In the genomic region with DNA sequence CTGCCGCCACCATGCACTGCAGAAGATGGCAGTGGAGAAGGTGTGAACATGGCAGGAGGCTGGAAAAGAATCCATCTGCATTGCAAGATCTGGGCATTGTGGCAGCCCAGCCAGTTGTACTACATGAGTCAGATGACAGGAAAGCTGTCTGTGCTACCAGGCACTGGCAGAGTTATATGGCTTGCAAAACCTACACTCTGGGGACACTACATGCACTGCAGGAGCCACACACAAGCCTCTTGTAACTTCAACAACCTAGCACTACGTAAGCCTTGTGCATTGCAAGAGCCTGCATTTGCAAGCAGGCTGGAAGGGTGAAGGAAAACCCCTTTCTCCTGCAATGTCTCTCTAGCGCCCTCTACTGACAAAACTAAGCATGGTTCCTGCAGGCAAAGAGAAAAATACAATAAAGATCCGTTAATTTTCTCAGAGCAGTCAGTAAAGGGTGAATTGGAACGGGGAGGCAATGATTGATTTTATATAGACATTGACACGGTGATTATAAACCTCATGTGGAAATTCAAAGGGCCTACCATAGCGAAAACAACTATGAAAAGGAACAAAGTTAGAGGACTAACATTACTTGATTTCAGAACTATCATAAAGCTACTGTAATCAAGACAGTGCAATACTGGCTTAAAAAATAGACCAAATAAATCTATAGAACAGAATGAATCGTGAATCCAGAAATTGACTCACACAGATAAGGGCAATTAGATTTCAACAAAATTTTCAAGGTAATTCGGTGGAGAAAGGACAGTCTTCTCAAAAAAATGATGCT, we compare ENCODE assay signal across 8 cellular contexts. TPM values are rescaled to one million over a fixed set of nuclear protein-coding genes. Genes with fewer than 3 reads are reported as not detected.
DNase-seq lines count a peak whose midpoint lies in the region; ATAC-seq, FAIRE-seq and TF ChIP-seq lines count a peak whose summit lies in the region.

No MANE protein-coding gene starts in this region.

- no peaks in the 10 kb centered on the region for H3K79me2 ChIP-seq in K562 (ENCODE audit: control insufficient read depth, insufficient read depth, low read length)

- no peaks in the 10 kb centered on the region for H3K9me1 ChIP-seq in K562 (ENCODE audit: control insufficient read depth, insufficient read depth, low read length)

- no peak overlapping the region for H3K9ac ChIP-seq in K562 (ENCODE audit: insufficient read depth in 1 of 2, low read depth in 2 of 2, low read length in 2 of 2)

- peaks cover 20% of the 10 kb centered on the region for H3K4me1 Mint-ChIP-seq in activated CD4-positive, alpha-beta T cell treated with anti-CD3 and anti-CD28 coated beads for 36 hours
- peaks cover 16% of the 10 kb centered on the region for H3K4me1 Mint-ChIP-seq in T-helper 17 cell

- H3K9me3 Mint-ChIP-seq in activated CD4-positive, alpha-beta T cell treated with anti-CD3 and anti-CD28 coated beads for 36 hours (ENCODE audit: low read depth): no peaks in the 10 kb centered on the region

- CTCF ChIA-PET in activated CD4-positive, alpha-beta T cell treated with anti-CD3 and anti-CD28 coated beads for 36 hours (lab: Charles Lee): interaction anchor here (0.6 to 3.6 kb wide), 28 partner anchors 9 to 545 kb away, joined by 3 to 19 read pairs (median 4); a partner anchor contains a TSS
- CTCF ChIA-PET in K562 (lab: Yijun Ruan, JAX; ENCODE audit: low intra/inter-chr PET ratio): no interaction called here

- H3K4me1 ChIP-seq in K562 (replicated peaks in 1 of 2; ENCODE audit: control insufficient read depth in 2 of 2, insufficient read depth in 2 of 2, low read length in 2 of 2) (no peaks in the 10 kb centered on the region), iPS DF 6.9 (ENCODE audit: control insufficient read depth, insufficient read depth, low read length) (peaks cover 2% of the 10 kb centered on the region; the same call in 1 of the 2 replicates)

- no peaks in the 10 kb centered on the region for H4K20me1 ChIP-seq in K562 (replicated peaks; ENCODE audit: control insufficient read depth, insufficient read depth, low read length)

- H3K36me3 Mint-ChIP-seq in activated CD4-positive, alpha-beta T cell treated with anti-CD3 and anti-CD28 coated beads for 36 hours (ENCODE audit: low read depth): no peaks in the 10 kb centered on the region
- H3K36me3 Mint-ChIP-seq in T-helper 17 cell (ENCODE audit: low read depth): peaks cover 6% of the 10 kb centered on the region

- no peak overlapping the region for H3K4me3 Mint-ChIP-seq in activated CD4-positive, alpha-beta T cell treated with anti-CD3 and anti-CD28 coated beads for 36 hours
- H3K4me3 Mint-ChIP-seq in T-helper 17 cell: no peak overlapping the region

- DNase-seq in activated CD4-positive, alpha-beta T cell treated with anti-CD3 and anti-CD28 coated beads for 36 hours: peak; percentile 71
- no peak for DNase-seq in activated CD4-positive, alpha-beta T cell treated with anti-CD3 and anti-CD28 coated beads for 1 hour
- DNase-seq in NCI-H1092 (lab: John Stamatoyannopoulos, UW) (peak; percentile 36), T-helper 17 cell (peak in 2 of 3 donors; percentile 22 to 36), K562 (ENCODE audit: extremely low read depth in 1 of 4, low spot score in 3 of 4) (peak; percentile 34 to 73 (median 45)), iPS DF 6.9 (ENCODE audit: low read depth, low spot score) (peak; percentile 70)
- DNase-seq in stimulated activated CD4-positive, alpha-beta T cell treated with anti-CD3 and anti-CD28 coated beads, Interleukin-12 subunit alpha, Interleukin-12 subunit beta, amount 100 ng/mL, for 48 hours (ENCODE audit: low read depth in 2 of 3, low spot score in 1 of 3): peak; percentile 19 to 66 (median 23)

- H2AFZ ChIP-seq in K562 (ENCODE audit: low read depth, low read length): no peak overlapping the region

- H3K27me3 ChIP-seq in K562 (ENCODE audit: control insufficient read depth in 2 of 2, insufficient read depth in 2 of 2, low read length in 2 of 2) (peaks cover 0 to 9% of the 10 kb centered on the region in 2 experiments; a peak in 3 of 5 replicates), iPS DF 6.9 (ENCODE audit: control insufficient read depth, insufficient read depth, low read length) (no peaks in the 10 kb centered on the region)

- FAIRE-seq in K562 (lab: Jason Lieb, UNC): peak; percentile 85

- H3K4me2 ChIP-seq in K562 (ENCODE audit: insufficient read depth, low read length): no peak overlapping the region

- POLR2A ChIA-PET in activated CD4-positive, alpha-beta T cell treated with anti-CD3 and anti-CD28 coated beads for 36 hours (lab: Charles Lee): no interaction called here
- POLR2A ChIA-PET in K562 (lab: Yijun Ruan, JAX): no interaction called here

- no peak for TF ChIP-seq EP300 in K562 (IDR thresholded peaks at IDR 0.05; ENCODE audit: low read length)

- peak; percentile 80 for ATAC-seq in activated CD4-positive, alpha-beta T cell treated with anti-CD3 and anti-CD28 coated beads for 36 hours
- ATAC-seq in HG02610 (IDR thresholded peaks at IDR 0.05; ENCODE audit: unreplicated experiment) (peak; percentile 89), T-helper 17 cell (peak; percentile 88), K562 (peak; percentile 92)

- H3K9me3 ChIP-seq in T-helper 17 cell (ENCODE audit: control insufficient read depth, low read length, poor library complexity, severe bottlenecking) (no peaks in the 10 kb centered on the region), K562 (replicated peaks; ENCODE audit: control insufficient read depth, insufficient read depth, low read depth, low read length) (no peaks in the 10 kb centered on the region), iPS DF 6.9 (ENCODE audit: control insufficient read depth, insufficient read depth, low read length) (no peaks in the 10 kb centered on the region)

- H3K4me3 ChIP-seq in K562: no peak overlapping the region
- H3K4me3 ChIP-seq in iPS DF 6.9 (ENCODE audit: low read length): no peak overlapping the region

- intact Hi-C loops in activated CD4-positive, alpha-beta T cell treated with anti-CD3 and anti-CD28 coated beads for 36 hours (cut with DNase I, micrococcal nuclease): loop anchor here (2.0 to 10.0 kb wide), 9 partner anchors 19 to 769 kb away; a partner anchor contains a TSS
- intact Hi-C loops in K562 (cut with micrococcal nuclease): loop anchor here (5.0 to 10.0 kb wide), 2 partner anchors 221 to 474 kb away; no protein-coding TSS in a partner anchor

- in situ Hi-C loops in K562 (cut with MboI): no loop called here

- no peak overlapping the region for H3K27ac Mint-ChIP-seq in activated CD4-positive, alpha-beta T cell treated with anti-CD3 and anti-CD28 coated beads for 36 hours
- peak overlapping the region; percentile 21 for H3K27ac Mint-ChIP-seq in T-helper 17 cell

- TF ChIP-seq RAD21 in K562 (CRISPR knock-in tag; conservative IDR thresholded peaks at IDR 0.05 in 1 of 2, IDR thresholded peaks at IDR 0.05 in 1 of 2): peak; percentile 53 to 72

- peak; percentile 76 to 91 (median 86) for TF ChIP-seq CTCF in K562 (IDR thresholded peaks at IDR 0.05 in 2 of 3, conservative IDR thresholded peaks at IDR 0.05 in 1 of 3; ENCODE audit: insufficient read depth in 2 of 3, low read depth in 1 of 3, low read length in 3 of 3)

- under 1% methylated on average over 9 of the region's 9 CpGs for WGBS in K562 (ENCODE audit: insufficient coverage, low coverage, missing lambda C conversion rate)
- no CpG with 5 or more reads among the region's 9 CpGs for WGBS in iPS DF 6.9 (ENCODE audit: insufficient coverage, insufficient read length)

- no peaks in the 10 kb centered on the region for H3K36me3 ChIP-seq in K562 (ENCODE audit: control insufficient read depth, insufficient read depth, low read length)
- H3K36me3 ChIP-seq in iPS DF 6.9 (ENCODE audit: control insufficient read depth, insufficient read depth, low read length): no peaks in the 10 kb centered on the region

- BruUV-seq in K562 (replicated peaks; lab: Mats Ljungman, UMichigan): no TSS peak

- peaks cover 14% of the 10 kb centered on the region for H3K27me3 Mint-ChIP-seq in activated CD4-positive, alpha-beta T cell treated with anti-CD3 and anti-CD28 coated beads for 36 hours
- peaks cover 33% of the 10 kb centered on the region for H3K27me3 Mint-ChIP-seq in T-helper 17 cell

- H3K27ac ChIP-seq in K562 (ENCODE audit: extremely low read depth, low read depth, low read length): no peak overlapping the region
- no peak overlapping the region for H3K27ac ChIP-seq in iPS DF 6.9 (ENCODE audit: low read length)

- no peak for TF ChIP-seq POLR2A in K562 (conservative IDR thresholded peaks at IDR 0.05)

TF ChIP-seq in K562, 482 proteins besides CTCF, POLR2A, EP300 and RAD21 (continues in another document):
- TF ChIP-seq, protein P1, sequence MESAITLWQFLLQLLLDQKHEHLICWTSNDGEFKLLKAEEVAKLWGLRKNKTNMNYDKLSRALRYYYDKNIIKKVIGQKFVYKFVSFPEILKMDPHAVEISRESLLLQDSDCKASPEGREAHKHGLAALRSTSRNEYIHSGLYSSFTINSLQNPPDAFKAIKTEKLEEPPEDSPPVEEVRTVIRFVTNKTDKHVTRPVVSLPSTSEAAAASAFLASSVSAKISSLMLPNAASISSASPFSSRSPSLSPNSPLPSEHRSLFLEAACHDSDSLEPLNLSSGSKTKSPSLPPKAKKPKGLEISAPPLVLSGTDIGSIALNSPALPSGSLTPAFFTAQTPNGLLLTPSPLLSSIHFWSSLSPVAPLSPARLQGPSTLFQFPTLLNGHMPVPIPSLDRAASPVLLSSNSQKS (CRISPR knock-in tag; IDR thresholded peaks at IDR 0.05): no peak
- TF ChIP-seq HDAC6 (IDR thresholded peaks at IDR 0.05; ENCODE audit: low read depth, low read length): no peak
- no peak for TF ChIP-seq E2F3 (CRISPR knock-in tag; IDR thresholded peaks at IDR 0.05)
- TF ChIP-seq BCOR (IDR thresholded peaks at IDR 0.05): no peak
- TF ChIP-seq ESRRB (CRISPR knock-in tag; IDR thresholded peaks at IDR 0.05; ENCODE audit: borderline replicate concordance): no peak

RNA-seq across cellular contexts. Expression of a gene that starts 26.2 kb away (rescaled TPM):
- not detected for total RNA-seq in activated CD4-positive, alpha-beta T cell treated with anti-CD3 and anti-CD28 coated beads for 36 hours
- total RNA-seq in T-helper 17 cell: not detected
- total RNA-seq in K562 (2011; cell fraction: chromatin; rRNA removed; ENCODE audit: low replicate concordance): not detected in 2 replicates
- total RNA-seq in K562 (2011; cell fraction: nucleolus; rRNA removed): not detected in 2 replicates
- total RNA-seq in K562 (2011; cell fraction: nucleoplasm; rRNA removed): not detected in 2 replicates
- total RNA-seq in K562 (2014; rRNA removed): not detected in 2 replicates
- not detected in 2 replicates for total RNA-seq in K562 (2014; rRNA removed; fragmentation: Illumina TruSeq; extraction: Trizol)
- not detected in 2 replicates for total RNA-seq in K562 (2015; rRNA removed; fragmentation: Illumina TruSeq; extraction: Trizol)
- not detected in 2 replicates for total RNA-seq in K562 (2021)
- polyA plus RNA-seq in K562 (2011; rRNA removed): not detected in 2 replicates
- not detected in 2 replicates for polyA plus RNA-seq in K562 (2011; cell fraction: cytosol; rRNA removed)
- polyA plus RNA-seq in K562 (2011; cell fraction: nucleus; rRNA removed): not detected in 2 replicates
- polyA plus RNA-seq in K562 (2012): not detected in 2 replicates
- not detected in 2 replicates for polyA plus RNA-seq in K562 (2014; fragmentation: Illumina TruSeq; extraction: Trizol)
- not detected for polyA plus RNA-seq in K562 (2014; fragmentation: Nextera tagmentation; extraction: Ambion mirVana)
- not detected in 2 replicates for polyA plus RNA-seq in K562 (2014; rRNA removed)
- polyA minus RNA-seq in K562 (2011; rRNA and poly(A)+ RNA removed): not detected in 2 replicates
- polyA minus RNA-seq in K562 (2011; cell fraction: cytosol; rRNA and poly(A)+ RNA removed): not detected in 2 replicates
- polyA minus RNA-seq in K562 (2011; cell fraction: nucleus; rRNA and poly(A)+ RNA removed): not detected in 2 replicates
